8 cellular contexts compared by ENCODE assay signal in genomic region chr11:13277719-13278619, GRCh38. TPM values are rescaled to one million over a fixed set of nuclear protein-coding genes. Genes with fewer than 3 reads are reported as not detected.
DNase-seq lines count a peak whose midpoint lies in the region; ATAC-seq and TF ChIP-seq lines count a peak whose summit lies in the region.

Gene BMAL1 (plus strand): TSS chr11:13277790. CDS start chr11:13354309, 76,519 bp downstream.

- no peaks in the 10 kb centered on the region for H3K9me3 ChIP-seq in breast epithelium

- intact Hi-C loops in breast epithelium (cut with DNase I; ENCODE audit: low total_unique reads), result no loop called here

- H3K36me3 ChIP-seq in breast epithelium, result no peaks in the 10 kb centered on the region

- H3K4me3 ChIP-seq in breast epithelium, result peak within 1 kb of the TSS; percentile 98 to 99 (median 99)

- H3K27ac ChIP-seq in VCaP, result peak within 1 kb of the TSS; percentile 56
- peak within 1 kb of the TSS; percentile 97 to 99 for H3K27ac ChIP-seq in breast epithelium
- H3K27ac ChIP-seq in layer of hippocampus (ENCODE audit: low read depth, low read length), result peak within 1 kb of the TSS; percentile 87

- DNase-seq in C1 segment of cervical spinal cord (lab: John Stamatoyannopoulos, UW), result peak in 10 of 14 donors; percentile 25 to 79 (median 49)
- DNase-seq in breast epithelium (ENCODE audit: low spot score in 2 of 2), result peak; percentile 52 to 59
- DNase-seq in stimulated activated CD4-positive, alpha-beta T cell treated with anti-CD3 and anti-CD28 coated beads, Interleukin-1b, Interleukin-23, amount 100 ng/mL, for 48 hours, result peak; percentile 44
- DNase-seq in NCI-H128 (lab: John Stamatoyannopoulos, UW; ENCODE audit: unreplicated experiment), result no peak

- H3K27me3 ChIP-seq in breast epithelium (no peaks in the 10 kb centered on the region), layer of hippocampus (ENCODE audit: control insufficient read depth, insufficient read depth, low read length) (no peaks in the 10 kb centered on the region)

- no peaks in the 10 kb centered on the region for H3K4me1 ChIP-seq in breast epithelium

- ATAC-seq in GM19324 (IDR thresholded peaks at IDR 0.05; ENCODE audit: low FRiP score, unreplicated experiment), result peak; percentile 34
- peak; percentile 32 for ATAC-seq in HG03439 (IDR thresholded peaks at IDR 0.05; ENCODE audit: unreplicated experiment)

- TF ChIP-seq CTCF in VCaP (conservative IDR thresholded peaks at IDR 0.05), result no peak
- TF ChIP-seq CTCF in breast epithelium (IDR thresholded peaks at IDR 0.05), result no peak

- TF ChIP-seq POLR2A in breast epithelium (IDR thresholded peaks at IDR 0.05), result no peak

RNA-seq across cellular contexts. Expression of gene BMAL1, which starts in this region (rescaled TPM):
- 10 to 100 TPM; 42.0 to 57.5 (median 48.8) TPM for total RNA-seq in breast epithelium
